10 cellular contexts compared by ENCODE assay signal in genomic region chr10:114504769-114505579, GRCh38.
DNase-seq lines count a peak whose midpoint lies in the region; ATAC-seq and TF ChIP-seq lines count a peak whose summit lies in the region.
"Had no signal": no experiment of that assay in that cellular context is flagged by ENCODE, and none has a peak within 500 bp of the region (broad histone marks: within the 10 kb centered on the region; RNA-seq: fewer than 3 reads in every experiment).

No MANE protein-coding gene starts in this region.

- H3K4me3 Mint-ChIP-seq in activated CD4-positive, alpha-beta memory T cell treated with anti-CD3 and anti-CD28 coated beads for 36 hours, result no peak overlapping the region
- H3K4me3 Mint-ChIP-seq in activated CD4-positive, alpha-beta memory T cell treated with anti-CD3 and anti-CD28 coated beads, Interleukin-2, amount 10 ng/mL, durations not matched to agents 7 days and 5 days, result no peak overlapping the region

- H3K9me3 ChIP-seq in lung (ENCODE audit: control insufficient read depth in 2 of 2, insufficient read depth in 1 of 2, low read length in 1 of 2) (no peaks in the 10 kb centered on the region), upper lobe of right lung (no peaks in the 10 kb centered on the region)

- H3K36me3 ChIP-seq in lung (ENCODE audit: control insufficient read depth in 2 of 2, insufficient read depth in 2 of 2, low read length in 2 of 2) (peaks cover 1 to 21% of the 10 kb centered on the region in 2 donors), upper lobe of right lung (no peaks in the 10 kb centered on the region)

- intact Hi-C loops in activated CD4-positive, alpha-beta memory T cell treated with anti-CD3 and anti-CD28 coated beads for 36 hours (cut with micrococcal nuclease), result no loop called here
- intact Hi-C loops in upper lobe of right lung (cut with DNase I), result no loop called here

- H3K27me3 ChIP-seq in lung (ENCODE audit: control insufficient read depth, insufficient read depth) (no peaks in the 10 kb centered on the region), upper lobe of right lung (no peaks in the 10 kb centered on the region)

- TF ChIP-seq CTCF in coronary artery (IDR thresholded peaks at IDR 0.05) (no peak), lung (IDR thresholded peaks at IDR 0.05; ENCODE audit: control extremely low read depth, extremely low read depth) (no peak), upper lobe of right lung (IDR thresholded peaks at IDR 0.05) (no peak)

- H3K9me3 Mint-ChIP-seq in activated CD4-positive, alpha-beta memory T cell treated with anti-CD3 and anti-CD28 coated beads for 36 hours, result no peaks in the 10 kb centered on the region
- H3K9me3 Mint-ChIP-seq in activated CD4-positive, alpha-beta memory T cell treated with anti-CD3 and anti-CD28 coated beads, Interleukin-2, amount 10 ng/mL, durations not matched to agents 7 days and 5 days, result peaks cover 9% of the 10 kb centered on the region

- H3K4me3 ChIP-seq in coronary artery, result no peak overlapping the region
- no peak overlapping the region for H3K4me3 ChIP-seq in lung
- no peak overlapping the region for H3K4me3 ChIP-seq in upper lobe of right lung
- H3K4me3 ChIP-seq: smooth muscle cell had no signal

- H3K4me1 ChIP-seq in lung (ENCODE audit: control insufficient read depth in 2 of 2, insufficient read depth in 2 of 2, low read length in 2 of 2) (peaks cover 10 to 44% of the 10 kb centered on the region in 2 donors), upper lobe of right lung (peaks cover 43% of the 10 kb centered on the region)

- no peaks in the 10 kb centered on the region for H3K27me3 Mint-ChIP-seq in activated CD4-positive, alpha-beta memory T cell treated with anti-CD3 and anti-CD28 coated beads for 36 hours
- no peaks in the 10 kb centered on the region for H3K27me3 Mint-ChIP-seq in activated CD4-positive, alpha-beta memory T cell treated with anti-CD3 and anti-CD28 coated beads, Interleukin-2, amount 10 ng/mL, durations not matched to agents 7 days and 5 days

- peaks cover 84% of the 10 kb centered on the region for H3K4me1 Mint-ChIP-seq in activated CD4-positive, alpha-beta memory T cell treated with anti-CD3 and anti-CD28 coated beads for 36 hours (ENCODE audit: low read depth)
- H3K4me1 Mint-ChIP-seq in activated CD4-positive, alpha-beta memory T cell treated with anti-CD3 and anti-CD28 coated beads, Interleukin-2, amount 10 ng/mL, durations not matched to agents 7 days and 5 days, result peaks cover 47% of the 10 kb centered on the region

- ATAC-seq in lung (ENCODE audit: insufficient read depth, low FRiP score) (peak; percentile 47), upper lobe of right lung (peak; percentile 55), HG02642 (IDR thresholded peaks at IDR 0.05; ENCODE audit: poor library complexity, unreplicated experiment) (no peak), GM21825 (IDR thresholded peaks at IDR 0.05; ENCODE audit: unreplicated experiment) (no peak)

- H3K27ac ChIP-seq in coronary artery, result peak overlapping the region; percentile 4 to 76
- H3K27ac ChIP-seq in lung (ENCODE audit: low read depth in 1 of 2, low read length in 1 of 2), result peak overlapping the region; percentile 23 to 75
- H3K27ac ChIP-seq in upper lobe of right lung, result peak overlapping the region; percentile 0
- H3K27ac ChIP-seq: C4-2B had no signal

- WGBS in lung, 2 donors, result 38 to 58% methylated on average over 3 of the region's 3 CpGs

- peaks cover 14% of the 10 kb centered on the region for H3K36me3 Mint-ChIP-seq in activated CD4-positive, alpha-beta memory T cell treated with anti-CD3 and anti-CD28 coated beads for 36 hours
- H3K36me3 Mint-ChIP-seq in activated CD4-positive, alpha-beta memory T cell treated with anti-CD3 and anti-CD28 coated beads, Interleukin-2, amount 10 ng/mL, durations not matched to agents 7 days and 5 days (ENCODE audit: low read depth), result peaks cover 49% of the 10 kb centered on the region

- peak overlapping the region; percentile 65 for H3K27ac Mint-ChIP-seq in activated CD4-positive, alpha-beta memory T cell treated with anti-CD3 and anti-CD28 coated beads for 36 hours
- H3K27ac Mint-ChIP-seq in activated CD4-positive, alpha-beta memory T cell treated with anti-CD3 and anti-CD28 coated beads, Interleukin-2, amount 10 ng/mL, durations not matched to agents 7 days and 5 days, result no peak overlapping the region

- CTCF ChIA-PET in activated CD4-positive, alpha-beta memory T cell treated with anti-CD3 and anti-CD28 coated beads for 36 hours (lab: Charles Lee), result interaction anchor here (1.2 to 1.7 kb wide), 4 partner anchors 9 to 34 kb away, joined by 3 to 7 read pairs (median 5); no protein-coding TSS in a partner anchor
- CTCF ChIA-PET in activated CD4-positive, alpha-beta memory T cell treated with anti-CD3 and anti-CD28 coated beads, Interleukin-2, amount 10 ng/mL, durations not matched to agents 7 days and 5 days (lab: Charles Lee), result interaction anchor here (0.5 to 1.0 kb wide), 3 partner anchors 127 to 325 kb away, joined by 3 read pairs; no protein-coding TSS in a partner anchor

- POLR2A ChIA-PET in activated CD4-positive, alpha-beta memory T cell treated with anti-CD3 and anti-CD28 coated beads for 36 hours (lab: Charles Lee), result no interaction called here
- POLR2A ChIA-PET in activated CD4-positive, alpha-beta memory T cell treated with anti-CD3 and anti-CD28 coated beads, Interleukin-2, amount 10 ng/mL, durations not matched to agents 7 days and 5 days (lab: Charles Lee), result no interaction called here

- DNase-seq in activated CD4-positive, alpha-beta memory T cell treated with anti-CD3 and anti-CD28 coated beads for 36 hours, result no peak
- no peak for DNase-seq in activated CD4-positive, alpha-beta memory T cell treated with anti-CD3 and anti-CD28 coated beads, Interleukin-2, amount 10 ng/mL, durations not matched to agents 7 days and 5 days
- DNase-seq in coronary artery (ENCODE audit: low spot score) (no peak), lung (ENCODE audit: low spot score) (peak; percentile 57), upper lobe of right lung (no peak), NCI-H1092 treated with DMSO at 0.1 percent for 48 hours (lab: John Stamatoyannopoulos, UW) (no peak)

Comparison
In these comparisons a context has a peak if more than half of its experiments do, and no peak if none do; other contexts are left out.
1. ATAC-seq: peak in lung (single experiment) and upper lobe of right lung (single experiment); none in HG02642 (single experiment) and GM21825 (single experiment).
2. Peak in every context shown above with its lines, with median percentiles within 50 percentile points of each other: H3K27ac ChIP-seq.